27 cellular contexts compared by ENCODE assay signal in the genomic region with DNA sequence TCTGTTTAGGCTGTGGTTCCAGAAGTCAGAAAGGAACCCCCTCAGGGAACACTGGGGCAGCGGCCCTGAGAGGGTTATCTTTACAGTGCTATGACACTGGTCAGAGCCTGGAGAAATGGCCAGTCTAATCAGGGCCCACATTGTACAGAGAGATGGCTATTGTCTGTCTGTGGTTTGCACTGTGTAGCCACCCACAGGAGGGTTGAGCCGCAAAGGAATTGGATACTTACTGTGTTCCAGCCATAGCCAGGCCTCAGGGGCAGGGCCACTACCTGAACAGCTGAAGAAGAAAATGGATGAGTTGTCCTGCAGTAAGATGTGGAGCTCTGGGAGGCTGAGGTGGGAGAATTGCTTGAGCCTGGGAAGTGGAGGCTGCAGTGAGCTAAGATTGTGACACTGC. TPM values are rescaled to one million over a fixed set of nuclear protein-coding genes. Genes with fewer than 3 reads are reported as not detected.
DNase-seq lines count a peak whose midpoint lies in the region; ATAC-seq and TF ChIP-seq lines count a peak whose summit lies in the region.
"Had no signal": no experiment of that assay in that cellular context is flagged by ENCODE, and none has a peak within 500 bp of the region (broad histone marks: within the 10 kb centered on the region; RNA-seq: fewer than 3 reads in every experiment).

No MANE protein-coding gene starts in this region.

- no peak overlapping the region for H3K4me3 ChIP-seq in mammary epithelial cell (replicated peaks in 1 of 3; ENCODE audit: insufficient read depth in 1 of 3, low read depth in 2 of 3, low read length in 3 of 3)
- H3K4me3 ChIP-seq: esophagus muscularis mucosa, HAP-1, heart right ventricle, left lung had no signal

- H4K20me1 ChIP-seq in mammary epithelial cell (ENCODE audit: insufficient read depth, low read length): no peaks in the 10 kb centered on the region

- H3K79me2 ChIP-seq in mammary epithelial cell (ENCODE audit: insufficient read depth, low read length): no peaks in the 10 kb centered on the region

- no peak overlapping the region for H3K4me2 ChIP-seq in mammary epithelial cell (ENCODE audit: insufficient read depth, low read depth, low read length)

- H3K27me3 ChIP-seq in mammary epithelial cell (ENCODE audit: insufficient read depth, low read length): peaks cover 10% of the 10 kb centered on the region
- H3K27me3 ChIP-seq: foreskin keratinocyte, heart right ventricle had no signal

- CTCF ChIA-PET in mammary epithelial cell (lab: Charles Lee; ENCODE audit: low non-redundant PET): interaction anchor here (0.7 kb wide), 1 partner anchor 97 kb away, joined by 13 read pairs; no protein-coding TSS in a partner anchor
- CTCF ChIA-PET in MCF 10A (lab: Yijun Ruan, JAX): no interaction called here

- no peaks in the 10 kb centered on the region for H3K36me3 ChIP-seq in mammary epithelial cell (ENCODE audit: insufficient read depth, low read length)
- H3K36me3 ChIP-seq: esophagus muscularis mucosa, HAP-1, heart right ventricle, left lung had no signal

- DNase-seq in mammary epithelial cell: peak; percentile 14
- no peak for DNase-seq in MCF 10A (ENCODE audit: unreplicated experiment)
- DNase-seq in iPS-NIHi7 (ENCODE audit: extremely low spot score): peak; percentile 6
- DNase-seq in NCI-H146 (lab: John Stamatoyannopoulos, UW): no peak
- DNase-seq in CD14-positive monocyte (ENCODE audit: low spot score): no peak
- DNase-seq in left ventricle myocardium superior: no peak
- DNase-seq: 8988T; activated CD4-positive, alpha-beta T cell treated with anti-CD3 and anti-CD28 coated beads, Interleukin-2, amount 10 ng/mL, durations not matched to agents 24 days and 14 days; activated gamma-delta T cell treated with Interleukin-2 at 50 U/mL for 16 hours; activated T-cell treated with anti-CD3 and anti-CD28 coated beads, Interleukin-2, amount 50 U/mL, for 4 hours; CD4-positive, alpha-beta T cell; foreskin keratinocyte; heart right ventricle; left lung; midbrain; NCI-H1092 treated with DMSO at 0.1 percent for 48 hours; NCI-H2029; RPMI8226; stimulated activated naive CD8-positive, alpha-beta T cell treated with anti-CD3 and anti-CD28 coated beads, Interleukin-15, amount 100 ng/mL, for 72 hours; T-helper 17 cell had no signal

- intact Hi-C loops in mammary epithelial cell (cut with micrococcal nuclease): no loop called here
- intact Hi-C loops in MCF 10A (cut with micrococcal nuclease): no loop called here
- intact Hi-C loops in CD14-positive monocyte (cut with micrococcal nuclease): no loop called here
- intact Hi-C loops in left ventricle myocardium superior (cut with micrococcal nuclease): no loop called here

- no peak overlapping the region for H3K4me3 Mint-ChIP-seq in MCF 10A (ENCODE audit: unreplicated experiment)
- no peak overlapping the region for H3K4me3 Mint-ChIP-seq in CD14-positive monocyte
- H3K4me3 Mint-ChIP-seq: activated CD4-positive, alpha-beta T cell treated with anti-CD3 and anti-CD28 coated beads, Interleukin-2, amount 10 ng/mL, durations not matched to agents 24 days and 14 days; activated T-cell treated with anti-CD3 and anti-CD28 coated beads, Interleukin-2, amount 50 U/mL, for 4 hours; CD4-positive, alpha-beta T cell; central memory CD8-positive, alpha-beta T cell; dendritic cell treated with granulocyte-macrophage colony-stimulating factor and Interleukin-4, amounts not matched to agents 40 ng/mL and 50 ng/mL, for 4 days; natural killer cell treated with Interleukin-12 subunit alpha and Interleukin-12 subunit beta and Interleukin-15 and Interleukin-18, amount 100 ng/mL, for 72 hours; stimulated activated naive CD8-positive, alpha-beta T cell treated with anti-CD3 and anti-CD28 coated beads, Interleukin-15, amount 100 ng/mL, for 72 hours; T-helper 17 cell had no signal

- in situ Hi-C loops in mammary epithelial cell (cut with MboI; ENCODE audit: low sequenced_read_pairs in 2 of 2): no loop called here

- H3K36me3 Mint-ChIP-seq in MCF 10A (ENCODE audit: insufficient read depth, unreplicated experiment): no peaks in the 10 kb centered on the region
- no peaks in the 10 kb centered on the region for H3K36me3 Mint-ChIP-seq in CD14-positive monocyte
- H3K36me3 Mint-ChIP-seq: natural killer cell treated with Interleukin-12 subunit alpha and Interleukin-12 subunit beta and Interleukin-15 and Interleukin-18, amount 100 ng/mL, for 72 hours had no signal

- H3K27ac ChIP-seq in mammary epithelial cell (ENCODE audit: insufficient read depth, low read depth, low read length): no peak overlapping the region
- H3K27ac ChIP-seq: esophagus muscularis mucosa, foreskin keratinocyte, left lung had no signal

- H3K4me1 Mint-ChIP-seq in MCF 10A (ENCODE audit: insufficient read depth, unreplicated experiment): peaks cover 11% of the 10 kb centered on the region
- H3K4me1 Mint-ChIP-seq in CD14-positive monocyte: peaks cover 2% of the 10 kb centered on the region
- H3K4me1 Mint-ChIP-seq: T-helper 17 cell had no signal

- no peak overlapping the region for H3K9ac ChIP-seq in mammary epithelial cell (ENCODE audit: insufficient read depth, low read length)

- H2AFZ ChIP-seq in mammary epithelial cell (ENCODE audit: low read depth, low read length): no peak overlapping the region

- POLR2A ChIA-PET in MCF 10A (lab: Yijun Ruan, JAX): no interaction called here

- H3K27ac Mint-ChIP-seq in MCF 10A (ENCODE audit: low read depth, unreplicated experiment) (no peak overlapping the region), CD14-positive monocyte (no peak overlapping the region)
- H3K27ac Mint-ChIP-seq: activated CD4-positive, alpha-beta T cell treated with anti-CD3 and anti-CD28 coated beads, Interleukin-2, amount 10 ng/mL, durations not matched to agents 24 days and 14 days; CD4-positive, alpha-beta T cell; dendritic cell treated with granulocyte-macrophage colony-stimulating factor and Interleukin-4, amounts not matched to agents 40 ng/mL and 50 ng/mL, for 4 days; natural killer cell treated with Interleukin-12 subunit alpha and Interleukin-12 subunit beta and Interleukin-15 and Interleukin-18, amount 100 ng/mL, for 72 hours; T-helper 17 cell had no signal

- BruUV-seq in mammary epithelial cell (replicated peaks; lab: Mats Ljungman, UMichigan) (no TSS peak), MCF 10A (replicated peaks; lab: Mats Ljungman, UMichigan) (no TSS peak)

- 57% methylated on average over 2 of the region's 2 CpGs for WGBS in mammary epithelial cell (ENCODE audit: low coverage, missing lambda C conversion rate)

- no peaks in the 10 kb centered on the region for H3K9me3 ChIP-seq in mammary epithelial cell (replicated peaks; ENCODE audit: insufficient read depth, low read length)
- H3K9me3 ChIP-seq: esophagus muscularis mucosa, HAP-1, heart right ventricle, left lung had no signal

- H3K4me1 ChIP-seq in mammary epithelial cell (ENCODE audit: insufficient read depth, low read length): peaks cover 29% of the 10 kb centered on the region
- H3K4me1 ChIP-seq: left lung had no signal

- ATAC-seq in SK-N-SH treated with all-trans-retinoic acid at 6 μM for 48 hours (peak; percentile 12), left ventricle myocardium superior (no peak), GM18502 (IDR thresholded peaks at IDR 0.05; ENCODE audit: poor library complexity, unreplicated experiment) (no peak)
- ATAC-seq: activated T-cell treated with anti-CD3 and anti-CD28 coated beads, Interleukin-2, amount 50 U/mL, for 4 hours; heart right ventricle; left lung; natural killer cell treated with Interleukin-12 subunit alpha and Interleukin-12 subunit beta and Interleukin-15 and Interleukin-18, amount 100 ng/mL, for 72 hours; stimulated activated naive CD8-positive, alpha-beta T cell treated with anti-CD3 and anti-CD28 coated beads, Interleukin-15, amount 100 ng/mL, for 72 hours; T-helper 17 cell had no signal

- TF ChIP-seq CTCF in mammary epithelial cell (conservative IDR thresholded peaks at IDR 0.05 in 1 of 2, IDR thresholded peaks at IDR 0.05 in 1 of 2; ENCODE audit: extremely low read depth in 1 of 2, insufficient read depth in 1 of 2, low read depth in 1 of 2, low read length in 2 of 2) (no peak), MCF 10A (IDR thresholded peaks at IDR 0.05; ENCODE audit: unreplicated experiment) (no peak), CD14-positive monocyte (IDR thresholded peaks at IDR 0.05) (no peak)

- dilution Hi-C loops in mammary epithelial cell (cut with HindIII; ENCODE audit: low sequenced_read_pairs): no loop called here

- H3K9me3 Mint-ChIP-seq in MCF 10A (ENCODE audit: unreplicated experiment) (no peaks in the 10 kb centered on the region), CD14-positive monocyte (peaks cover 0 to 2% (median 0%) of the 10 kb centered on the region in 7 donors)
- H3K9me3 Mint-ChIP-seq: activated CD4-positive, alpha-beta T cell treated with anti-CD3 and anti-CD28 coated beads, Interleukin-2, amount 10 ng/mL, durations not matched to agents 24 days and 14 days; activated T-cell treated with anti-CD3 and anti-CD28 coated beads, Interleukin-2, amount 50 U/mL, for 4 hours; CD4-positive, alpha-beta T cell; central memory CD8-positive, alpha-beta T cell; dendritic cell treated with granulocyte-macrophage colony-stimulating factor and Interleukin-4, amounts not matched to agents 40 ng/mL and 50 ng/mL, for 4 days; natural killer cell treated with Interleukin-12 subunit alpha and Interleukin-12 subunit beta and Interleukin-15 and Interleukin-18, amount 100 ng/mL, for 72 hours; stimulated activated naive CD8-positive, alpha-beta T cell treated with anti-CD3 and anti-CD28 coated beads, Interleukin-15, amount 100 ng/mL, for 72 hours had no signal

- H3K27me3 Mint-ChIP-seq in MCF 10A (ENCODE audit: insufficient read depth, unreplicated experiment) (no peaks in the 10 kb centered on the region), CD14-positive monocyte (ENCODE audit: low read depth in 3 of 3) (peaks cover 22 to 29% (median 27%) of the 10 kb centered on the region in 3 donors)

TF ChIP-seq in SK-N-SH treated with all-trans-retinoic acid at 6 μM for 48 hours, 23 proteins besides CTCF, POLR2A, EP300 and RAD21:
- no peak for TF ChIP-seq ZFP3 (CRISPR knock-in tag; IDR thresholded peaks at IDR 0.05)

RNA-seq across cellular contexts. Expression of a gene that starts 47.5 kb away (rescaled TPM):
- total RNA-seq in mammary epithelial cell (under 1 TPM; 0.50 to 0.56 TPM), MCF 10A (2022) (1.6 and 1.7 TPM in 2 replicates), left ventricle myocardium superior (61.2 TPM)
- polyA plus RNA-seq in mammary epithelial cell (0.16 TPM), CD14-positive monocyte (under 1 TPM in 1 of 2 donors, not detected in 1; 0.20 TPM)
- not detected for polyA minus RNA-seq in mammary epithelial cell

Comparison
In these comparisons a context has a peak if more than half of its experiments do, and no peak if none do; other contexts are left out.
1. DNase-seq: peak in mammary epithelial cell (single experiment) and iPS-NIHi7 (single experiment); none in MCF 10A (single experiment), NCI-H146 (single experiment), CD14-positive monocyte (single experiment) and left ventricle myocardium superior (single experiment).
2. RNA of a gene that starts 47.5 kb away (total RNA-seq): 61.2 TPM in left ventricle myocardium superior (single experiment); 1.6 to 1.7 TPM in MCF 10A and 0.50 to 0.56 TPM in mammary epithelial cell; every median in the first group is over 10 times any median in the second.